Comparison of ENCODE assay signal across 10 cellular contexts in genomic region chr14:91870001-91870400, GRCh38. TPM values are rescaled to one million over a fixed set of nuclear protein-coding genes. Genes with fewer than 3 reads are reported as not detected.
DNase-seq lines count a peak whose midpoint lies in the region; ATAC-seq and TF ChIP-seq lines count a peak whose summit lies in the region.
"Had no signal": no experiment of that assay in that cellular context is flagged by ENCODE, and none has a peak within 500 bp of the region (broad histone marks: within the 10 kb centered on the region; RNA-seq: fewer than 3 reads in every experiment).

No MANE protein-coding gene starts in this region.

- H3K9ac ChIP-seq in Loucy (ENCODE audit: low read depth, low read length, poor library complexity, severe bottlenecking), result peak overlapping the region; percentile 30

- peaks cover 14% of the 10 kb centered on the region; the same call in 1 of the 2 replicates for H3F3A ChIP-seq in Loucy (ENCODE audit: low read depth)

- H3K36me3 Mint-ChIP-seq in immature natural killer cell, result peaks cover 0 to 5% (median 3%) of the 10 kb centered on the region in 3 donors

- H3K27ac Mint-ChIP-seq in immature natural killer cell, result peak overlapping the region; percentile 53 to 95 (median 87)

- peaks cover 8 to 13% (median 9%) of the 10 kb centered on the region in 3 donors for H3K27me3 Mint-ChIP-seq in immature natural killer cell (ENCODE audit: low read depth in 3 of 3)

- H3K9me2 ChIP-seq in Loucy (replicated peaks; ENCODE audit: low read depth, low read length), result no peaks in the 10 kb centered on the region

- DNase-seq in activated T-cell treated with anti-CD3 and anti-CD28 coated beads, Interleukin-2, amount 50 U/mL, for 1 hour, result peak; percentile 73
- DNase-seq in immature natural killer cell (peak; percentile 27 to 39 (median 32)), SIG-M5 treated with dmso at 0.1 percent for 504 hours (lab: John Stamatoyannopoulos, UW; ENCODE audit: unreplicated experiment) (no peak), NCI-H69 (lab: John Stamatoyannopoulos, UW) (no peak), right cardiac atrium (no peak)
- peak; percentile 51 to 88 (median 75) for DNase-seq in stimulated activated naive CD4-positive, alpha-beta T cell (lab: John Stamatoyannopoulos, UW)
- DNase-seq: NCI-H2227 treated with DMSO at 0.1 percent for 48 hours had no signal

- no peak for TF ChIP-seq CTCF in Loucy (conservative IDR thresholded peaks at IDR 0.05; ENCODE audit: low read length)

- H4K20me1 ChIP-seq in Loucy (ENCODE audit: insufficient read depth, low read length, poor library complexity, severe bottlenecking), result no peaks in the 10 kb centered on the region

- H3K36me3 ChIP-seq in Loucy (ENCODE audit: insufficient read depth, low read length), result no peaks in the 10 kb centered on the region

- H3K27me3 ChIP-seq in Loucy (ENCODE audit: insufficient read depth, low read length, poor library complexity, severe bottlenecking) (no peaks in the 10 kb centered on the region), right cardiac atrium (ENCODE audit: control insufficient read depth, insufficient read depth) (no peaks in the 10 kb centered on the region)

- peak overlapping the region; percentile 0; the same call in 1 of the 2 replicates for H2AFZ ChIP-seq in Loucy (ENCODE audit: low read length)

- H3K4me3 ChIP-seq in Loucy (ENCODE audit: low read length, poor library complexity, severe bottlenecking) (peak overlapping the region; percentile 13), right cardiac atrium (ENCODE audit: low read length) (no peak overlapping the region)
- H3K4me3 ChIP-seq: GM12878 had no signal

- intact Hi-C loops in right cardiac atrium (cut with DNase I), result no loop called here

- ATAC-seq in GM21360 (IDR thresholded peaks at IDR 0.05; ENCODE audit: unreplicated experiment), result no peak
- no peak for ATAC-seq in right cardiac atrium
- ATAC-seq: GM12878 had no signal

- H3K4me1 ChIP-seq in Loucy (ENCODE audit: insufficient read depth, low read length, poor library complexity, severe bottlenecking) (peaks cover 95% of the 10 kb centered on the region), right cardiac atrium (ENCODE audit: control insufficient read depth, insufficient read depth, low read length) (peaks cover 7% of the 10 kb centered on the region)

- peak overlapping the region; percentile 33 to 80 (median 64) for H3K4me3 Mint-ChIP-seq in immature natural killer cell

- H3K4me2 ChIP-seq in Loucy (ENCODE audit: low read depth, low read length, poor library complexity, severe bottlenecking), result peak overlapping the region; percentile 56

- H3K27ac ChIP-seq in right cardiac atrium (ENCODE audit: low read length), result no peak overlapping the region

- H3K4me1 Mint-ChIP-seq in immature natural killer cell, result peaks cover 93 to 99% of the 10 kb centered on the region in 2 donors

- H3K9me3 ChIP-seq in Loucy (ENCODE audit: insufficient read depth, low read depth, low read length) (no peaks in the 10 kb centered on the region), right cardiac atrium (ENCODE audit: control insufficient read depth, low read length) (no peaks in the 10 kb centered on the region)

- no peaks in the 10 kb centered on the region for H3K79me2 ChIP-seq in Loucy (ENCODE audit: insufficient read depth, low read length)

- 52% methylated on average over 16 of the region's 16 CpGs for WGBS in right cardiac atrium

- no peaks in the 10 kb centered on the region for H3K9me3 Mint-ChIP-seq in immature natural killer cell

RNA-seq across cellular contexts. Expression of gene TC2N, which starts 2.7 kb away (rescaled TPM):
- polyA plus RNA-seq in immature natural killer cell (100 to 1,000 TPM in 2 of 3 donors, 10 to 100 TPM in 1; 97.4 to 158 (median 112) TPM), right cardiac atrium (7.1 TPM)
- 10 to 100 TPM in 3 of 4 donors, 1 to 10 TPM in 1; 8.6 to 17.4 (median 15.0) TPM for total RNA-seq in right cardiac atrium

Comparison
In these comparisons a context has a peak if more than half of its experiments do, and no peak if none do; other contexts are left out.
1. DNase-seq: peak in activated T-cell treated with anti-CD3 and anti-CD28 coated beads, Interleukin-2, amount 50 U/mL, for 1 hour (single experiment), immature natural killer cell (3 of 3) and stimulated activated naive CD4-positive, alpha-beta T cell (6 of 6); none in SIG-M5 treated with dmso at 0.1 percent for 504 hours (single experiment), NCI-H69 (single experiment) and right cardiac atrium (0 of 3).
2. RNA of gene TC2N, which starts 2.7 kb away (polyA plus RNA-seq): 97.4 to 158 TPM in immature natural killer cell; 7.1 TPM in right cardiac atrium (single experiment); every median in the first group is over 10 times any median in the second.